Comparison of ENCODE assay signal across 1 cellular context in the genomic region with DNA sequence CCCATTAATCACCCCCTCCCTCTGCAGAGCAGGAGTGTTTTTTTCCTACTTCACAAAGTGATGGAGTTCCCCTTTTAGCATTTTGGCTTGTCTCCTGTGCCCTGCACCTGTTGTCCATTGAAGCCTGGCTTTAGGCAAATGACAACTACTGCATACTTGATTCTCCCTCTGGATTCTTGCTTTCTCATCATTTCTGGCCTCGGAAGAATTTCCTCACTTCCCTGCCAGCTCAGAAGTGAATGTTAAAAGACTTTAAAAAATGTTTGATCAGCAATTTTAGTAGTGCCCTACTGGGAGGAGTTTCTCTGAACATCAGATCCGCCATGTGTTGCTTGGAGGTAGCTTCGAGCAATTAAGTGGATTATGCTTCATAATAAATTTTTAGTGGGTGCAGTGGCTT.
TF ChIP-seq lines count a peak whose summit lies in the region.

No MANE protein-coding gene starts in this region.

TF ChIP-seq in GM23338, 12 proteins besides CTCF, POLR2A, EP300 and RAD21 (continued from another document):
- TF ChIP-seq, protein P1, sequence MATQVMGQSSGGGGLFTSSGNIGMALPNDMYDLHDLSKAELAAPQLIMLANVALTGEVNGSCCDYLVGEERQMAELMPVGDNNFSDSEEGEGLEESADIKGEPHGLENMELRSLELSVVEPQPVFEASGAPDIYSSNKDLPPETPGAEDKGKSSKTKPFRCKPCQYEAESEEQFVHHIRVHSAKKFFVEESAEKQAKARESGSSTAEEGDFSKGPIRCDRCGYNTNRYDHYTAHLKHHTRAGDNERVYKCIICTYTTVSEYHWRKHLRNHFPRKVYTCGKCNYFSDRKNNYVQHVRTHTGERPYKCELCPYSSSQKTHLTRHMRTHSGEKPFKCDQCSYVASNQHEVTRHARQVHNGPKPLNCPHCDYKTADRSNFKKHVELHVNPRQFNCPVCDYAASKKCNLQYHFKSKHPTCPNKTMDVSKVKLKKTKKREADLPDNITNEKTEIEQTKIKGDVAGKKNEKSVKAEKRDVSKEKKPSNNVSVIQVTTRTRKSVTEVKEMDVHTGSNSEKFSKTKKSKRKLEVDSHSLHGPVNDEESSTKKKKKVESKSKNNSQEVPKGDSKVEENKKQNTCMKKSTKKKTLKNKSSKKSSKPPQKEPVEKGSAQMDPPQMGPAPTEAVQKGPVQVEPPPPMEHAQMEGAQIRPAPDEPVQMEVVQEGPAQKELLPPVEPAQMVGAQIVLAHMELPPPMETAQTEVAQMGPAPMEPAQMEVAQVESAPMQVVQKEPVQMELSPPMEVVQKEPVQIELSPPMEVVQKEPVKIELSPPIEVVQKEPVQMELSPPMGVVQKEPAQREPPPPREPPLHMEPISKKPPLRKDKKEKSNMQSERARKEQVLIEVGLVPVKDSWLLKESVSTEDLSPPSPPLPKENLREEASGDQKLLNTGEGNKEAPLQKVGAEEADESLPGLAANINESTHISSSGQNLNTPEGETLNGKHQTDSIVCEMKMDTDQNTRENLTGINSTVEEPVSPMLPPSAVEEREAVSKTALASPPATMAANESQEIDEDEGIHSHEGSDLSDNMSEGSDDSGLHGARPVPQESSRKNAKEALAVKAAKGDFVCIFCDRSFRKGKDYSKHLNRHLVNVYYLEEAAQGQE (IDR thresholded peaks at IDR 0.05; ENCODE audit: unreplicated experiment): no peak
- TF ChIP-seq ZNF114 (CRISPR knock-in tag; IDR thresholded peaks at IDR 0.05): no peak
- no peak for TF ChIP-seq POLR2AphosphoS5 (IDR thresholded peaks at IDR 0.05; ENCODE audit: low read depth)
- TF ChIP-seq, protein P2, sequence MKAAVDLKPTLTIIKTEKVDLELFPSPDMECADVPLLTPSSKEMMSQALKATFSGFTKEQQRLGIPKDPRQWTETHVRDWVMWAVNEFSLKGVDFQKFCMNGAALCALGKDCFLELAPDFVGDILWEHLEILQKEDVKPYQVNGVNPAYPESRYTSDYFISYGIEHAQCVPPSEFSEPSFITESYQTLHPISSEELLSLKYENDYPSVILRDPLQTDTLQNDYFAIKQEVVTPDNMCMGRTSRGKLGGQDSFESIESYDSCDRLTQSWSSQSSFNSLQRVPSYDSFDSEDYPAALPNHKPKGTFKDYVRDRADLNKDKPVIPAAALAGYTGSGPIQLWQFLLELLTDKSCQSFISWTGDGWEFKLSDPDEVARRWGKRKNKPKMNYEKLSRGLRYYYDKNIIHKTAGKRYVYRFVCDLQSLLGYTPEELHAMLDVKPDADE (IDR thresholded peaks at IDR 0.05): no peak
